In genomic region chr19:6700586-6701316, GRCh38 we compare ENCODE assay signal across 1 cellular context.
TF ChIP-seq lines count a peak whose summit lies in the region.

No MANE protein-coding gene starts in this region.

TF ChIP-seq in GM12878, 131 proteins besides CTCF, POLR2A, EP300 and RAD21:
- no peak for TF ChIP-seq MLLT1 (IDR thresholded peaks at IDR 0.05)
- TF ChIP-seq NR2F1 (conservative IDR thresholded peaks at IDR 0.05), result no peak
- TF ChIP-seq SREBF1 (IDR thresholded peaks at IDR 0.05; ENCODE audit: low read length), result no peak
- no peak for TF ChIP-seq SMAD5 (IDR thresholded peaks at IDR 0.05; ENCODE audit: low read depth)
- no peak for TF ChIP-seq ZNF687 (IDR thresholded peaks at IDR 0.05)
- TF ChIP-seq NRF1 (conservative IDR thresholded peaks at IDR 0.05; ENCODE audit: low read depth, low read length), result no peak
- no peak for TF ChIP-seq RELB (IDR thresholded peaks at IDR 0.05; ENCODE audit: low read depth)
- no peak for TF ChIP-seq CUX1 (IDR thresholded peaks at IDR 0.05; ENCODE audit: insufficient replicate concordance, low read depth, low read length)
- TF ChIP-seq TCF7 (IDR thresholded peaks at IDR 0.05; ENCODE audit: borderline replicate concordance), result no peak
- no peak for TF ChIP-seq SREBF2 (IDR thresholded peaks at IDR 0.05; ENCODE audit: low read length)
- TF ChIP-seq CEBPZ (IDR thresholded peaks at IDR 0.05; ENCODE audit: low read depth, low read length), result no peak
- no peak for TF ChIP-seq FOXK2 (IDR thresholded peaks at IDR 0.05)
- TF ChIP-seq YY1 (IDR thresholded peaks at IDR 0.05; ENCODE audit: low read depth, low read length), result no peak
- TF ChIP-seq CEBPB (IDR thresholded peaks at IDR 0.05; ENCODE audit: borderline replicate concordance in 1 of 2, low read depth in 2 of 2, low read length in 2 of 2), result no peak
- no peak for TF ChIP-seq MYB (IDR thresholded peaks at IDR 0.05; ENCODE audit: borderline replicate concordance, low read depth, low read length)
- no peak for TF ChIP-seq JUNB (IDR thresholded peaks at IDR 0.05)
- TF ChIP-seq BCL11A (IDR thresholded peaks at IDR 0.05; ENCODE audit: low read depth, low read length), result no peak
- TF ChIP-seq TARDBP (IDR thresholded peaks at IDR 0.05; ENCODE audit: borderline replicate concordance), result no peak
